1 cellular context compared by ENCODE assay signal in the genomic region with DNA sequence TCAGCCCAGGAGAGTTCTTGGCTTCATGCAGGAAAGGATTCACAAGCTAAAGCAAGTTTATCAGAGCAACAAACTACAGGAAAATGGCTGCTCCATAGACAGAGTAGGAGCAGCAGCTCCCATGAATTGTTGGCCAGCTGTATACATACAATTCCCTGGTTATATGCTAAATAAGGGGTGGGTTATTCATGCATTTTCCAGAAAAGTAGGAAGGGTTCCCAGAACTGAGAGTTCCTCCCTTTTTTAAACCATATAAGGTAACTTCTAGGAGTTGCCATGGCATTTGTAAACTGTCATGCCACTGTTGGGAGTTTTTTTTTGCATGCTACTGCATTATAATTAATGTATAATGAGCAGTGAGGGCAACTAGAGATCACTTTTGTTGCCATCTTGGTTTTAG.
TF ChIP-seq lines count a peak whose summit lies in the region.

No MANE protein-coding gene starts in this region.

TF ChIP-seq in K562, 482 proteins besides CTCF, POLR2A, EP300 and RAD21 (continued from another document):
- TF ChIP-seq, protein P1, sequence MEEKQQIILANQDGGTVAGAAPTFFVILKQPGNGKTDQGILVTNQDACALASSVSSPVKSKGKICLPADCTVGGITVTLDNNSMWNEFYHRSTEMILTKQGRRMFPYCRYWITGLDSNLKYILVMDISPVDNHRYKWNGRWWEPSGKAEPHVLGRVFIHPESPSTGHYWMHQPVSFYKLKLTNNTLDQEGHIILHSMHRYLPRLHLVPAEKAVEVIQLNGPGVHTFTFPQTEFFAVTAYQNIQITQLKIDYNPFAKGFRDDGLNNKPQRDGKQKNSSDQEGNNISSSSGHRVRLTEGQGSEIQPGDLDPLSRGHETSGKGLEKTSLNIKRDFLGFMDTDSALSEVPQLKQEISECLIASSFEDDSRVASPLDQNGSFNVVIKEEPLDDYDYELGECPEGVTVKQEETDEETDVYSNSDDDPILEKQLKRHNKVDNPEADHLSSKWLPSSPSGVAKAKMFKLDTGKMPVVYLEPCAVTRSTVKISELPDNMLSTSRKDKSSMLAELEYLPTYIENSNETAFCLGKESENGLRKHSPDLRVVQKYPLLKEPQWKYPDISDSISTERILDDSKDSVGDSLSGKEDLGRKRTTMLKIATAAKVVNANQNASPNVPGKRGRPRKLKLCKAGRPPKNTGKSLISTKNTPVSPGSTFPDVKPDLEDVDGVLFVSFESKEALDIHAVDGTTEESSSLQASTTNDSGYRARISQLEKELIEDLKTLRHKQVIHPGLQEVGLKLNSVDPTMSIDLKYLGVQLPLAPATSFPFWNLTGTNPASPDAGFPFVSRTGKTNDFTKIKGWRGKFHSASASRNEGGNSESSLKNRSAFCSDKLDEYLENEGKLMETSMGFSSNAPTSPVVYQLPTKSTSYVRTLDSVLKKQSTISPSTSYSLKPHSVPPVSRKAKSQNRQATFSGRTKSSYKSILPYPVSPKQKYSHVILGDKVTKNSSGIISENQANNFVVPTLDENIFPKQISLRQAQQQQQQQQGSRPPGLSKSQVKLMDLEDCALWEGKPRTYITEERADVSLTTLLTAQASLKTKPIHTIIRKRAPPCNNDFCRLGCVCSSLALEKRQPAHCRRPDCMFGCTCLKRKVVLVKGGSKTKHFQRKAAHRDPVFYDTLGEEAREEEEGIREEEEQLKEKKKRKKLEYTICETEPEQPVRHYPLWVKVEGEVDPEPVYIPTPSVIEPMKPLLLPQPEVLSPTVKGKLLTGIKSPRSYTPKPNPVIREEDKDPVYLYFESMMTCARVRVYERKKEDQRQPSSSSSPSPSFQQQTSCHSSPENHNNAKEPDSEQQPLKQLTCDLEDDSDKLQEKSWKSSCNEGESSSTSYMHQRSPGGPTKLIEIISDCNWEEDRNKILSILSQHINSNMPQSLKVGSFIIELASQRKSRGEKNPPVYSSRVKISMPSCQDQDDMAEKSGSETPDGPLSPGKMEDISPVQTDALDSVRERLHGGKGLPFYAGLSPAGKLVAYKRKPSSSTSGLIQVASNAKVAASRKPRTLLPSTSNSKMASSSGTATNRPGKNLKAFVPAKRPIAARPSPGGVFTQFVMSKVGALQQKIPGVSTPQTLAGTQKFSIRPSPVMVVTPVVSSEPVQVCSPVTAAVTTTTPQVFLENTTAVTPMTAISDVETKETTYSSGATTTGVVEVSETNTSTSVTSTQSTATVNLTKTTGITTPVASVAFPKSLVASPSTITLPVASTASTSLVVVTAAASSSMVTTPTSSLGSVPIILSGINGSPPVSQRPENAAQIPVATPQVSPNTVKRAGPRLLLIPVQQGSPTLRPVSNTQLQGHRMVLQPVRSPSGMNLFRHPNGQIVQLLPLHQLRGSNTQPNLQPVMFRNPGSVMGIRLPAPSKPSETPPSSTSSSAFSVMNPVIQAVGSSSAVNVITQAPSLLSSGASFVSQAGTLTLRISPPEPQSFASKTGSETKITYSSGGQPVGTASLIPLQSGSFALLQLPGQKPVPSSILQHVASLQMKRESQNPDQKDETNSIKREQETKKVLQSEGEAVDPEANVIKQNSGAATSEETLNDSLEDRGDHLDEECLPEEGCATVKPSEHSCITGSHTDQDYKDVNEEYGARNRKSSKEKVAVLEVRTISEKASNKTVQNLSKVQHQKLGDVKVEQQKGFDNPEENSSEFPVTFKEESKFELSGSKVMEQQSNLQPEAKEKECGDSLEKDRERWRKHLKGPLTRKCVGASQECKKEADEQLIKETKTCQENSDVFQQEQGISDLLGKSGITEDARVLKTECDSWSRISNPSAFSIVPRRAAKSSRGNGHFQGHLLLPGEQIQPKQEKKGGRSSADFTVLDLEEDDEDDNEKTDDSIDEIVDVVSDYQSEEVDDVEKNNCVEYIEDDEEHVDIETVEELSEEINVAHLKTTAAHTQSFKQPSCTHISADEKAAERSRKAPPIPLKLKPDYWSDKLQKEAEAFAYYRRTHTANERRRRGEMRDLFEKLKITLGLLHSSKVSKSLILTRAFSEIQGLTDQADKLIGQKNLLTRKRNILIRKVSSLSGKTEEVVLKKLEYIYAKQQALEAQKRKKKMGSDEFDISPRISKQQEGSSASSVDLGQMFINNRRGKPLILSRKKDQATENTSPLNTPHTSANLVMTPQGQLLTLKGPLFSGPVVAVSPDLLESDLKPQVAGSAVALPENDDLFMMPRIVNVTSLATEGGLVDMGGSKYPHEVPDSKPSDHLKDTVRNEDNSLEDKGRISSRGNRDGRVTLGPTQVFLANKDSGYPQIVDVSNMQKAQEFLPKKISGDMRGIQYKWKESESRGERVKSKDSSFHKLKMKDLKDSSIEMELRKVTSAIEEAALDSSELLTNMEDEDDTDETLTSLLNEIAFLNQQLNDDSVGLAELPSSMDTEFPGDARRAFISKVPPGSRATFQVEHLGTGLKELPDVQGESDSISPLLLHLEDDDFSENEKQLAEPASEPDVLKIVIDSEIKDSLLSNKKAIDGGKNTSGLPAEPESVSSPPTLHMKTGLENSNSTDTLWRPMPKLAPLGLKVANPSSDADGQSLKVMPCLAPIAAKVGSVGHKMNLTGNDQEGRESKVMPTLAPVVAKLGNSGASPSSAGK (IDR thresholded peaks at IDR 0.05) = no peak
- TF ChIP-seq SMARCC2 (IDR thresholded peaks at IDR 0.05; ENCODE audit: low read depth) (no peak), BHLHE40 (IDR thresholded peaks at IDR 0.05; ENCODE audit: low read length) (no peak)
- TF ChIP-seq, protein P2, sequence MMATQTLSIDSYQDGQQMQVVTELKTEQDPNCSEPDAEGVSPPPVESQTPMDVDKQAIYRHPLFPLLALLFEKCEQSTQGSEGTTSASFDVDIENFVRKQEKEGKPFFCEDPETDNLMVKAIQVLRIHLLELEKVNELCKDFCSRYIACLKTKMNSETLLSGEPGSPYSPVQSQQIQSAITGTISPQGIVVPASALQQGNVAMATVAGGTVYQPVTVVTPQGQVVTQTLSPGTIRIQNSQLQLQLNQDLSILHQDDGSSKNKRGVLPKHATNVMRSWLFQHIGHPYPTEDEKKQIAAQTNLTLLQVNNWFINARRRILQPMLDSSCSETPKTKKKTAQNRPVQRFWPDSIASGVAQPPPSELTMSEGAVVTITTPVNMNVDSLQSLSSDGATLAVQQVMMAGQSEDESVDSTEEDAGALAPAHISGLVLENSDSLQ (IDR thresholded peaks at IDR 0.05) = peak; percentile 70
